In genomic region chr5:133357758-133358157, GRCh38 we compare ENCODE assay signal across 16 cellular contexts.
"Had no signal": no experiment of that assay in that cellular context is flagged by ENCODE, and none has a peak within 500 bp of the region (broad histone marks: within the 10 kb centered on the region; RNA-seq: fewer than 3 reads in every experiment).

No MANE protein-coding gene starts in this region.

- H3K27me3 Mint-ChIP-seq: stimulated activated naive CD8-positive, alpha-beta T cell treated with anti-CD3 and anti-CD28 coated beads, Interleukin-15, Interleukin-2, amounts not matched to agents 100 ng/mL and 50 ng/mL, for 24 hours had no signal

- H3K4me3 Mint-ChIP-seq: central memory CD8-positive, alpha-beta T cell; effector memory CD8-positive, alpha-beta T cell; naive thymus-derived CD4-positive, alpha-beta T cell; stimulated activated memory B cell treated with anti-CD40 and anti-IgM and Interleukin-4, amounts not matched to agents 10 μg/mL and 1 μg/mL and 100 μg/mL, for 72 hours; stimulated activated naive CD8-positive, alpha-beta T cell treated with anti-CD3 and anti-CD28 coated beads, Interleukin-15, Interleukin-2, amounts not matched to agents 100 ng/mL and 50 ng/mL, for 24 hours had no signal

- H3K4me1 Mint-ChIP-seq: central memory CD8-positive, alpha-beta T cell; naive thymus-derived CD4-positive, alpha-beta T cell; stimulated activated memory B cell treated with anti-CD40 and anti-IgM and Interleukin-4, amounts not matched to agents 10 μg/mL and 1 μg/mL and 100 μg/mL, for 72 hours had no signal

- ATAC-seq: effector memory CD8-positive, alpha-beta T cell; foreskin keratinocyte; left cardiac atrium; naive thymus-derived CD4-positive, alpha-beta T cell; stimulated activated memory B cell treated with anti-CD40 and anti-IgM and Interleukin-4, amounts not matched to agents 10 μg/mL and 1 μg/mL and 100 μg/mL, for 72 hours had no signal

- DNase-seq: effector memory CD8-positive, alpha-beta T cell; foreskin keratinocyte; kidney; left cardiac atrium; occipital lobe; right lobe of liver; spleen; stimulated activated CD4-positive, alpha-beta T cell treated with anti-CD3 and anti-CD28 coated beads, Interleukin-15, amount 100 ng/mL, for 24 hours; stimulated activated CD4-positive, alpha-beta T cell treated with anti-CD3 and anti-CD28 coated beads, Interleukin-1b, Interleukin-23, amount 100 ng/mL, for 48 hours; stimulated activated CD4-positive, alpha-beta T cell treated with anti-CD3 and anti-CD28 coated beads, Interleukin-4, amount 100 ng/mL, for 24 hours; testis; transverse colon had no signal

- H3K27ac Mint-ChIP-seq: effector memory CD8-positive, alpha-beta T cell; naive thymus-derived CD4-positive, alpha-beta T cell; stimulated activated memory B cell treated with anti-CD40 and anti-IgM and Interleukin-4, amounts not matched to agents 10 μg/mL and 1 μg/mL and 100 μg/mL, for 72 hours; stimulated activated naive CD8-positive, alpha-beta T cell treated with anti-CD3 and anti-CD28 coated beads, Interleukin-15, Interleukin-2, amounts not matched to agents 100 ng/mL and 50 ng/mL, for 24 hours had no signal

- H3K36me3 Mint-ChIP-seq: naive thymus-derived CD4-positive, alpha-beta T cell had no signal

- H3K9me3 Mint-ChIP-seq: central memory CD8-positive, alpha-beta T cell; effector memory CD8-positive, alpha-beta T cell; naive thymus-derived CD4-positive, alpha-beta T cell; stimulated activated naive CD8-positive, alpha-beta T cell treated with anti-CD3 and anti-CD28 coated beads, Interleukin-15, Interleukin-2, amounts not matched to agents 100 ng/mL and 50 ng/mL, for 24 hours had no signal
